ENCODE assay signal across 15 cellular contexts in genomic region chr1:222974496-222974895, GRCh38.
DNase-seq lines count a peak whose midpoint lies in the region; ATAC-seq and TF ChIP-seq lines count a peak whose summit lies in the region.
"Had no signal": no experiment of that assay in that cellular context is flagged by ENCODE, and none has a peak within 500 bp of the region (broad histone marks: within the 10 kb centered on the region; RNA-seq: fewer than 3 reads in every experiment).

No MANE protein-coding gene starts in this region.

- no peak overlapping the region for H4K5ac ChIP-seq in mesendoderm (ENCODE audit: low read length)

- H3K79me2 ChIP-seq in mesendoderm (ENCODE audit: control insufficient read depth, insufficient read depth, low read length), result no peaks in the 10 kb centered on the region

- H2BK15ac ChIP-seq in mesendoderm (replicated peaks; ENCODE audit: low read depth), result no peak overlapping the region

- H3K4me1 ChIP-seq in rectal smooth muscle tissue (ENCODE audit: control insufficient read depth, insufficient read depth, low read length), result peaks cover 20% of the 10 kb centered on the region
- no peaks in the 10 kb centered on the region for H3K4me1 ChIP-seq in mesendoderm (ENCODE audit: control insufficient read depth, low read depth, low read length)

- no peak for TF ChIP-seq CTCF in fibroblast of mammary gland (conservative IDR thresholded peaks at IDR 0.05; ENCODE audit: control insufficient read depth, insufficient read depth, low read depth, low read length)

- no peaks in the 10 kb centered on the region for H3K79me1 ChIP-seq in mesendoderm (ENCODE audit: low read length)

- no peak overlapping the region for H3K56ac ChIP-seq in mesendoderm (ENCODE audit: low read length)

- ATAC-seq in sciatic nerve (no peak), GM18511 (IDR thresholded peaks at IDR 0.05; ENCODE audit: unreplicated experiment) (no peak)
- ATAC-seq: lower lobe of right lung, Panc1 had no signal

- H3K4me2 ChIP-seq in mesendoderm (ENCODE audit: low read length), result no peak overlapping the region

- DNase-seq in EH (ENCODE audit: low read depth) (peak; percentile 96), RPMI7951 (ENCODE audit: low read depth) (peak; percentile 89), fibroblast of mammary gland (ENCODE audit: low read depth) (peak; percentile 97), mesendoderm (no peak), sciatic nerve (ENCODE audit: low spot score) (no peak), posterior cingulate gyrus (no peak)
- DNase-seq: activated T-cell treated with anti-CD3 and anti-CD28 coated beads for 4 hours, caudate nucleus, DND-41, glutamatergic neuron, KG1, lower lobe of right lung had no signal

- H3K4ac ChIP-seq in mesendoderm (ENCODE audit: low read depth, low read length), result no peak overlapping the region

- H3K4me3 ChIP-seq in fibroblast of mammary gland (ENCODE audit: control insufficient read depth, low read depth, low read length) (no peak overlapping the region), rectal smooth muscle tissue (ENCODE audit: low read length) (no peak overlapping the region), mesendoderm (ENCODE audit: low read length) (no peak overlapping the region)
- H3K4me3 ChIP-seq: lower lobe of right lung had no signal

- no peak overlapping the region for H2AK5ac ChIP-seq in mesendoderm (ENCODE audit: low read length)

- no CpG with 5 or more reads among the region's 3 CpGs for whole genome bisulfite sequencing in mesendoderm (ENCODE audit: extremely low coverage, insufficient coverage, low lambda C conversion rate)

- no peak overlapping the region for H3K23ac ChIP-seq in mesendoderm (ENCODE audit: low read length)

- intact Hi-C loops in sciatic nerve (cut with DNase I) (no loop called here), posterior cingulate gyrus (cut with DNase I) (no loop called here)

- no peak overlapping the region for H3K9ac ChIP-seq in rectal smooth muscle tissue (ENCODE audit: low read length)
- H3K9ac ChIP-seq in mesendoderm (ENCODE audit: low read length), result no peak overlapping the region

- no peaks in the 10 kb centered on the region for H3K27me3 ChIP-seq in rectal smooth muscle tissue (ENCODE audit: control insufficient read depth, insufficient read depth, low read length)
- no peaks in the 10 kb centered on the region for H3K27me3 ChIP-seq in mesendoderm (ENCODE audit: insufficient read depth, low read length, poor library complexity)

- no peaks in the 10 kb centered on the region for H3K36me3 ChIP-seq in rectal smooth muscle tissue (ENCODE audit: control insufficient read depth, insufficient read depth, low read length)
- H3K36me3 ChIP-seq in mesendoderm (ENCODE audit: control insufficient read depth, insufficient read depth, low read length), result no peaks in the 10 kb centered on the region
- H3K36me3 ChIP-seq: lower lobe of right lung had no signal

- no peak overlapping the region for H2BK5ac ChIP-seq in mesendoderm (ENCODE audit: low read length)

- peak overlapping the region; percentile 74 for H3K27ac ChIP-seq in rectal smooth muscle tissue (ENCODE audit: low read depth, low read length)
- no peak overlapping the region for H3K27ac ChIP-seq in mesendoderm (ENCODE audit: low read depth, low read length)
- H3K27ac ChIP-seq: lower lobe of right lung had no signal

- no peak overlapping the region for H2BK120ac ChIP-seq in mesendoderm (ENCODE audit: low read depth, low read length)

- no peak overlapping the region for H4K8ac ChIP-seq in mesendoderm (ENCODE audit: low read depth, low read length)

- H3K18ac ChIP-seq in mesendoderm (ENCODE audit: low read length), result no peak overlapping the region

Comparison
In these comparisons a context has a peak if more than half of its experiments do, and no peak if none do; other contexts are left out.
1. DNase-seq: peak in EH (single experiment), RPMI7951 (single experiment) and fibroblast of mammary gland (single experiment); none in mesendoderm (single experiment), sciatic nerve (single experiment) and posterior cingulate gyrus (0 of 10).